Comparison of ENCODE assay signal across 8 cellular contexts in the genomic region with DNA sequence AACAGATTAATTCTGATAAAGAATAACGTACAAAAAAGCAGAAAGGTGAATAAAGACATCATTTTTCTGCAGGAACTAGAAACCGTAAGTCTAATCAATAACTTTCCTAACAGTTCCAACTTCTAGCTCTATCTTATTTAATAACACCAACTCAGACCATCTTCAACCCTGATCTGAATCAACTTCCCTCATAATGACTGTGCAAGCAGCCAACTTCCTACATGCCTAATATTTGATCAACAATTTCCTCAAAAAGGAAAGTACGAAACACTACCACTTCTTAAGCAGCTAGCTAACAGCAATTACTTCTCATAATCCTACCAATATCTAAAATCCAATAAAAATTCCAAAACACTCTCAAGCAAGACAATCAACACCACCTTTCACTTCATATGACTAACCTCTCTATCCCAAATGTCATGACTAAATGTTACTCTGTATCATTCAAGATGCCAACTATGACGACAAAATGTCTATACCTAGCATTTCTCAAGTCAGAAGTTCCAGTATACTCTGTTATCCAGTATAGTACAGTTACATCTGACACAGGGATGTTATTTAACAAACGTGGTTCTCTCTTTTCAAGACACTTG. TPM values are rescaled to one million over a fixed set of nuclear protein-coding genes. Genes with fewer than 3 reads are reported as not detected.
DNase-seq lines count a peak whose midpoint lies in the region; ATAC-seq and TF ChIP-seq lines count a peak whose summit lies in the region.

No MANE protein-coding gene starts in this region.

- H3K4me1 ChIP-seq in gastroesophageal sphincter (peaks cover 5 to 65% (median 18%) of the 10 kb centered on the region in 3 donors), smooth muscle cell (ENCODE audit: low read depth) (peaks cover 15% of the 10 kb centered on the region)

- H3K4me3 ChIP-seq in gastroesophageal sphincter (peak overlapping the region; percentile 84 to 99), smooth muscle cell (peak overlapping the region; percentile 97)

- no peak for DNase-seq in activated T-cell treated with anti-CD3 and anti-CD28 coated beads, Interleukin-2, amount 50 U/mL, for 72 hours
- DNase-seq in activated T-cell treated with anti-CD3 and anti-CD28 coated beads, Interleukin-2, amount 50 U/mL, for 1 hour = no peak
- no peak for DNase-seq in T-helper 2 cell treated with Interferon-gamma antibody and Interleukin-4, amounts not matched to agents 5 μg/mL and 100 μg/mL, for 36 hours (ENCODE audit: low spot score)
- DNase-seq in smooth muscle cell (lab: John Stamatoyannopoulos, UW; ENCODE audit: unreplicated experiment) (no peak), SHP77 treated with DMSO at 0.1 percent for 48 hours (lab: John Stamatoyannopoulos, UW) (no peak), NCI-H2029 (lab: John Stamatoyannopoulos, UW) (no peak)
- DNase-seq in activated CD4-positive, CD25-positive, alpha-beta regulatory T cell (lab: John Stamatoyannopoulos, UW) = no peak

- H3K27me3 Mint-ChIP-seq in activated T-cell treated with anti-CD3 and anti-CD28 coated beads, Interleukin-2, amount 50 U/mL, for 72 hours (ENCODE audit: low read depth) = no peaks in the 10 kb centered on the region
- H3K27me3 Mint-ChIP-seq in T-helper 2 cell treated with Interferon-gamma antibody and Interleukin-4, amounts not matched to agents 5 μg/mL and 100 μg/mL, for 36 hours (ENCODE audit: low read depth) = no peaks in the 10 kb centered on the region

- no peak for TF ChIP-seq EP300 in gastroesophageal sphincter (IDR thresholded peaks at IDR 0.05)

- H4K20me1 ChIP-seq in smooth muscle cell (ENCODE audit: low read depth) = peaks cover 59% of the 10 kb centered on the region

- H3K36me3 Mint-ChIP-seq in activated T-cell treated with anti-CD3 and anti-CD28 coated beads, Interleukin-2, amount 50 U/mL, for 72 hours (ENCODE audit: insufficient read depth in 2 of 2) = peaks cover 6% of the 10 kb centered on the region in 2 donors
- H3K36me3 Mint-ChIP-seq in T-helper 2 cell treated with Interferon-gamma antibody and Interleukin-4, amounts not matched to agents 5 μg/mL and 100 μg/mL, for 36 hours (ENCODE audit: low read depth) = peaks cover 15% of the 10 kb centered on the region

- H3K36me3 ChIP-seq in gastroesophageal sphincter (no peaks in the 10 kb centered on the region), smooth muscle cell (ENCODE audit: low read depth) (no peaks in the 10 kb centered on the region)

- ATAC-seq in activated T-cell treated with anti-CD3 and anti-CD28 coated beads, Interleukin-2, amount 50 U/mL, for 72 hours (replicated peaks in 1 of 2) = peak in 1 of 2 donors; percentile 32
- ATAC-seq in gastroesophageal sphincter = no peak

- H3K4me1 Mint-ChIP-seq in activated T-cell treated with anti-CD3 and anti-CD28 coated beads, Interleukin-2, amount 50 U/mL, for 72 hours (ENCODE audit: low read depth) = peaks cover 59% of the 10 kb centered on the region
- H3K4me1 Mint-ChIP-seq in T-helper 2 cell treated with Interferon-gamma antibody and Interleukin-4, amounts not matched to agents 5 μg/mL and 100 μg/mL, for 36 hours (ENCODE audit: low read depth) = peaks cover 33% of the 10 kb centered on the region

- H3K27me3 ChIP-seq in gastroesophageal sphincter (no peaks in the 10 kb centered on the region), smooth muscle cell (ENCODE audit: low read depth) (no peaks in the 10 kb centered on the region)

- H2AFZ ChIP-seq in smooth muscle cell (ENCODE audit: low read depth) = no peak overlapping the region

- no peaks in the 10 kb centered on the region for H3F3A ChIP-seq in smooth muscle cell (ENCODE audit: low read depth)

- peaks cover 63% of the 10 kb centered on the region for H3K79me2 ChIP-seq in smooth muscle cell (ENCODE audit: low read depth)

- TF ChIP-seq CTCF in gastroesophageal sphincter (IDR thresholded peaks at IDR 0.05) (no peak), smooth muscle cell (IDR thresholded peaks at IDR 0.05; ENCODE audit: borderline replicate concordance, insufficient read depth, poor library complexity, severe bottlenecking) (no peak)

- H3K4me3 Mint-ChIP-seq in activated T-cell treated with anti-CD3 and anti-CD28 coated beads, Interleukin-2, amount 50 U/mL, for 72 hours = peak overlapping the region; percentile 83 to 96
- H3K4me3 Mint-ChIP-seq in T-helper 2 cell treated with Interferon-gamma antibody and Interleukin-4, amounts not matched to agents 5 μg/mL and 100 μg/mL, for 36 hours = peak overlapping the region; percentile 96

- H3K27ac Mint-ChIP-seq in activated T-cell treated with anti-CD3 and anti-CD28 coated beads, Interleukin-2, amount 50 U/mL, for 72 hours = peak overlapping the region; percentile 73
- peak overlapping the region; percentile 92 for H3K27ac Mint-ChIP-seq in T-helper 2 cell treated with Interferon-gamma antibody and Interleukin-4, amounts not matched to agents 5 μg/mL and 100 μg/mL, for 36 hours

- WGBS in gastroesophageal sphincter (ENCODE audit: low coverage in 1 of 2), 2 donors = 19 to 28% methylated on average over 5 of the region's 5 CpGs
- WGBS in smooth muscle cell (ENCODE audit: low lambda C conversion rate) = 44% methylated on average over 5 of the region's 5 CpGs

- peak overlapping the region; percentile 95 for H3K9ac ChIP-seq in smooth muscle cell (ENCODE audit: low read depth)

- no peaks in the 10 kb centered on the region for H3K9me3 ChIP-seq in gastroesophageal sphincter
- no peaks in the 10 kb centered on the region for H3K9me3 ChIP-seq in smooth muscle cell (replicated peaks; ENCODE audit: low read depth)

- H3K4me2 ChIP-seq in smooth muscle cell = peak overlapping the region; percentile 95

- no peak for TF ChIP-seq POLR2A in gastroesophageal sphincter (IDR thresholded peaks at IDR 0.05)

- H3K27ac ChIP-seq in gastroesophageal sphincter (peak overlapping the region in 3 of 4 donors; percentile 94 to 99 (median 99)), smooth muscle cell (ENCODE audit: low read depth) (peak overlapping the region; percentile 5)

- H3K9me3 Mint-ChIP-seq in activated T-cell treated with anti-CD3 and anti-CD28 coated beads, Interleukin-2, amount 50 U/mL, for 72 hours = no peaks in the 10 kb centered on the region
- no peaks in the 10 kb centered on the region for H3K9me3 Mint-ChIP-seq in T-helper 2 cell treated with Interferon-gamma antibody and Interleukin-4, amounts not matched to agents 5 μg/mL and 100 μg/mL, for 36 hours

RNA-seq across cellular contexts. Expression of a gene that starts 1.7 kb away (rescaled TPM):
- 10 to 100 TPM; 53.5 to 56.8 TPM for total RNA-seq in activated T-cell treated with anti-CD3 and anti-CD28 coated beads, Interleukin-2, amount 50 U/mL, for 72 hours
- total RNA-seq in gastroesophageal sphincter (10 to 100 TPM; 37.7 to 51.4 (median 44.8) TPM), smooth muscle cell (65.3 and 68.2 TPM in 2 replicates)
- polyA plus RNA-seq in smooth muscle cell = 40.5 and 44.8 TPM in 2 replicates
